In the genomic region with DNA sequence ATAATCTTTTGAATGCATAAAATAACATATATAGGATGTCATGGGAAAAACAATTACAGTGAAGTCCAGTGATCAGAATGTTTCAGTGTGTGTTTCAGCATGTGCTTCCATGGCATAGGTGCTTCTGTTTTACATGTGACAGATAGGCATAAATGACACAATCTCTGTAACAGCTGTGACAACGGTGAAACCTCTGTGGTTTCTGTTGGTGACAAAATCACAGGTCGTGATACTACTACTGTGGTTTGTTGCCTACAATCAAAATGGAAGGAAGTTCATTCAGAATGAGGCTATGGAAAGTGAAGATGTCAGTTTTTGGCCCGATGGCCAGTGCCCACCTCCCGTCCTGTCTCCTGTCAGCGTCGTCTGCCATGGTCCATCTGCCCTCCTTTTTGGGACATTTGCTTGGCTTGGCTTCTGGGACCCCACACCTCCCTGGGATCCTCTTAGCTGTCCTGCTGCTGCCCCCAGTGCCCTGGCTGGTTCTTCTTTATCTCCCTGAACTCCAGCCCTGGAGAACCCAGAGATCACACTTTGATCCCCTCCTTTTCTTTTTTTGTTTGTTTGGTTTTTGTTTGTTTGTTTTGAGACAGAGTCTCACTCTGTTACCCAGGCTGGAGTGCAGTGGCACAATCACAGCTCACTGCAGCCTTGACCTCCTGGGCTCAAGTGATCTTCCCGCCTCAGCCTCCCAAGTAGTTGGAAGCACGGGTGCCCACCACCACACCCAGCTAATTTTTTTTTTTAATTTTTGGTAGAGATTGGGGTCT, we compare ENCODE assay signal across 1 cellular context.
A peak's percentile ranks its signal among the peaks of the same experiment; 100 is the strongest.
TF ChIP-seq lines count a peak whose summit lies in the region.

No MANE protein-coding gene starts in this region.

TF ChIP-seq in HepG2, 621 proteins besides CTCF, POLR2A, EP300 and RAD21 (continued from another document and continues in another):
- TF ChIP-seq, protein P1, sequence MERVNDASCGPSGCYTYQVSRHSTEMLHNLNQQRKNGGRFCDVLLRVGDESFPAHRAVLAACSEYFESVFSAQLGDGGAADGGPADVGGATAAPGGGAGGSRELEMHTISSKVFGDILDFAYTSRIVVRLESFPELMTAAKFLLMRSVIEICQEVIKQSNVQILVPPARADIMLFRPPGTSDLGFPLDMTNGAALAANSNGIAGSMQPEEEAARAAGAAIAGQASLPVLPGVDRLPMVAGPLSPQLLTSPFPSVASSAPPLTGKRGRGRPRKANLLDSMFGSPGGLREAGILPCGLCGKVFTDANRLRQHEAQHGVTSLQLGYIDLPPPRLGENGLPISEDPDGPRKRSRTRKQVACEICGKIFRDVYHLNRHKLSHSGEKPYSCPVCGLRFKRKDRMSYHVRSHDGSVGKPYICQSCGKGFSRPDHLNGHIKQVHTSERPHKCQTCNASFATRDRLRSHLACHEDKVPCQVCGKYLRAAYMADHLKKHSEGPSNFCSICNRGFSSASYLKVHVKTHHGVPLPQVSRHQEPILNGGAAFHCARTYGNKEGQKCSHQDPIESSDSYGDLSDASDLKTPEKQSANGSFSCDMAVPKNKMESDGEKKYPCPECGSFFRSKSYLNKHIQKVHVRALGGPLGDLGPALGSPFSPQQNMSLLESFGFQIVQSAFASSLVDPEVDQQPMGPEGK (CRISPR knock-in tag; IDR thresholded peaks at IDR 0.05): no peak
- TF ChIP-seq RFX5 (IDR thresholded peaks at IDR 0.05; ENCODE audit: low read depth, low read length) (no peak), ZNF766 (CRISPR knock-in tag; IDR thresholded peaks at IDR 0.05; ENCODE audit: borderline replicate concordance) (no peak), HNRNPK (IDR thresholded peaks at IDR 0.05; ENCODE audit: low read depth, low read length, poor library complexity, severe bottlenecking) (no peak), TMF1 (CRISPR knock-in tag; IDR thresholded peaks at IDR 0.05; ENCODE audit: low read depth) (no peak), ZNF703 (CRISPR knock-in tag; IDR thresholded peaks at IDR 0.05; ENCODE audit: borderline replicate concordance) (no peak), ZNF317 (CRISPR knock-in tag; IDR thresholded peaks at IDR 0.05) (no peak), ZNF460 (CRISPR knock-in tag; IDR thresholded peaks at IDR 0.05; ENCODE audit: borderline replicate concordance) (peak; percentile 99), KDM5B (CRISPR knock-in tag; IDR thresholded peaks at IDR 0.05; ENCODE audit: borderline replicate concordance) (no peak), ZFY (CRISPR knock-in tag; IDR thresholded peaks at IDR 0.05) (no peak), TARDBP (CRISPR knock-in tag; IDR thresholded peaks at IDR 0.05) (no peak), ZNF331 (CRISPR knock-in tag; IDR thresholded peaks at IDR 0.05) (no peak), FOXK2 (IDR thresholded peaks at IDR 0.05) (no peak), SKI (IDR thresholded peaks at IDR 0.05; ENCODE audit: partially characterized antibody) (peak; percentile 15), ISX (CRISPR knock-in tag; conservative IDR thresholded peaks at IDR 0.05) (no peak), NFE2L1 (CRISPR knock-in tag; IDR thresholded peaks at IDR 0.05; ENCODE audit: borderline replicate concordance) (no peak), TEAD3 (CRISPR knock-in tag; optimal IDR thresholded peaks at IDR 0.05; ENCODE audit: borderline replicate concordance) (no peak), ELF4 (CRISPR knock-in tag; IDR thresholded peaks at IDR 0.05; ENCODE audit: borderline replicate concordance) (no peak), SOX6 (IDR thresholded peaks at IDR 0.05) (no peak), SOX6 (CRISPR knock-in tag; IDR thresholded peaks at IDR 0.05) (peak; percentile 64), ZNF883 (CRISPR knock-in tag; IDR thresholded peaks at IDR 0.05; ENCODE audit: not compliant biosample characterization) (no peak), SOX5 (CRISPR knock-in tag; IDR thresholded peaks at IDR 0.05; ENCODE audit: borderline replicate concordance) (peak; percentile 13; the same call in 1 of the 2 replicates)
- TF ChIP-seq, protein P2, sequence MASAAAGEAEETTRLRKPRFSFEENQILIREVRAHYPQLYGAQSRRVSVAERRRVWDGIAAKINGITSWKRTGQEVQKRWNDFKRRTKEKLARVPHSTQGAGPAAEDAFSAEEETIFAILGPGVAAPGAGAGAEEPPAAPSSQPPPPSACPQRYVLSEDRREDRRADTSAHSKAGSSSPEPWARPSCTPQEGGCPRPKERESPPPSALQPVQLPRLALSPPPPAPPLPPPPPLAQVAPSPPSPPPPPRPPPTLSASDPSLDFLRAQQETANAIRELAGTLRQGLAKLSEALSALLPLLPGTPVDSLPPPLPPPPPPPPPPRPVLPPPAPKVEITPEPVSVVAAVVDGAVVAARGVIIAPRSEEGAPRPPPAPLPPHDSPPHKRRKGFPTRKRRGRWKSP (CRISPR knock-in tag; IDR thresholded peaks at IDR 0.05): no peak
- TF ChIP-seq, protein P3, sequence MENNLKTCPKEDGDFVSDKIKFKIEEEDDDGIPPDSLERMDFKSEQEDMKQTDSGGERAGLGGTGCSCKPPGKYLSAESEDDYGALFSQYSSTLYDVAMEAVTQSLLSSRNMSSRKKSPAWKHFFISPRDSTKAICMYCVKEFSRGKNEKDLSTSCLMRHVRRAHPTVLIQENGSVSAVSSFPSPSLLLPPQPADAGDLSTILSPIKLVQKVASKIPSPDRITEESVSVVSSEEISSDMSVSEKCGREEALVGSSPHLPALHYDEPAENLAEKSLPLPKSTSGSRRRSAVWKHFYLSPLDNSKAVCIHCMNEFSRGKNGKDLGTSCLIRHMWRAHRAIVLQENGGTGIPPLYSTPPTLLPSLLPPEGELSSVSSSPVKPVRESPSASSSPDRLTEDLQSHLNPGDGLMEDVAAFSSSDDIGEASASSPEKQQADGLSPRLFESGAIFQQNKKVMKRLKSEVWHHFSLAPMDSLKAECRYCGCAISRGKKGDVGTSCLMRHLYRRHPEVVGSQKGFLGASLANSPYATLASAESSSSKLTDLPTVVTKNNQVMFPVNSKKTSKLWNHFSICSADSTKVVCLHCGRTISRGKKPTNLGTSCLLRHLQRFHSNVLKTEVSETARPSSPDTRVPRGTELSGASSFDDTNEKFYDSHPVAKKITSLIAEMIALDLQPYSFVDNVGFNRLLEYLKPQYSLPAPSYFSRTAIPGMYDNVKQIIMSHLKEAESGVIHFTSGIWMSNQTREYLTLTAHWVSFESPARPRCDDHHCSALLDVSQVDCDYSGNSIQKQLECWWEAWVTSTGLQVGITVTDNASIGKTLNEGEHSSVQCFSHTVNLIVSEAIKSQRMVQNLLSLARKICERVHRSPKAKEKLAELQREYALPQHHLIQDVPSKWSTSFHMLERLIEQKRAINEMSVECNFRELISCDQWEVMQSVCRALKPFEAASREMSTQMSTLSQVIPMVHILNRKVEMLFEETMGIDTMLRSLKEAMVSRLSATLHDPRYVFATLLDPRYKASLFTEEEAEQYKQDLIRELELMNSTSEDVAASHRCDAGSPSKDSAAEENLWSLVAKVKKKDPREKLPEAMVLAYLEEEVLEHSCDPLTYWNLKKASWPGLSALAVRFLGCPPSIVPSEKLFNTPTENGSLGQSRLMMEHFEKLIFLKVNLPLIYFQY (CRISPR knock-in tag; IDR thresholded peaks at IDR 0.05; ENCODE audit: borderline replicate concordance): no peak
- TF ChIP-seq, protein P4, sequence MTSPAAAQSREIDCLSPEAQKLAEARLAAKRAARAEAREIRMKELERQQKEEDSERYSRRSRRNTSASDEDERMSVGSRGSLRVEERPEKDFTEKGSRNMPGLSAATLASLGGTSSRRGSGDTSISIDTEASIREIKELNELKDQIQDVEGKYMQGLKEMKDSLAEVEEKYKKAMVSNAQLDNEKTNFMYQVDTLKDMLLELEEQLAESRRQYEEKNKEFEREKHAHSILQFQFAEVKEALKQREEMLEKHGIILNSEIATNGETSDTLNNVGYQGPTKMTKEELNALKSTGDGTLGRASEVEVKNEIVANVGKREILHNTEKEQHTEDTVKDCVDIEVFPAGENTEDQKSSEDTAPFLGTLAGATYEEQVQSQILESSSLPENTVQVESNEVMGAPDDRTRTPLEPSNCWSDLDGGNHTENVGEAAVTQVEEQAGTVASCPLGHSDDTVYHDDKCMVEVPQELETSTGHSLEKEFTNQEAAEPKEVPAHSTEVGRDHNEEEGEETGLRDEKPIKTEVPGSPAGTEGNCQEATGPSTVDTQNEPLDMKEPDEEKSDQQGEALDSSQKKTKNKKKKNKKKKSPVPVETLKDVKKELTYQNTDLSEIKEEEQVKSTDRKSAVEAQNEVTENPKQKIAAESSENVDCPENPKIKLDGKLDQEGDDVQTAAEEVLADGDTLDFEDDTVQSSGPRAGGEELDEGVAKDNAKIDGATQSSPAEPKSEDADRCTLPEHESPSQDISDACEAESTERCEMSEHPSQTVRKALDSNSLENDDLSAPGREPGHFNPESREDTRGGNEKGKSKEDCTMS (CRISPR knock-in tag; conservative IDR thresholded peaks at IDR 0.05): no peak
- TF ChIP-seq, protein P5, sequence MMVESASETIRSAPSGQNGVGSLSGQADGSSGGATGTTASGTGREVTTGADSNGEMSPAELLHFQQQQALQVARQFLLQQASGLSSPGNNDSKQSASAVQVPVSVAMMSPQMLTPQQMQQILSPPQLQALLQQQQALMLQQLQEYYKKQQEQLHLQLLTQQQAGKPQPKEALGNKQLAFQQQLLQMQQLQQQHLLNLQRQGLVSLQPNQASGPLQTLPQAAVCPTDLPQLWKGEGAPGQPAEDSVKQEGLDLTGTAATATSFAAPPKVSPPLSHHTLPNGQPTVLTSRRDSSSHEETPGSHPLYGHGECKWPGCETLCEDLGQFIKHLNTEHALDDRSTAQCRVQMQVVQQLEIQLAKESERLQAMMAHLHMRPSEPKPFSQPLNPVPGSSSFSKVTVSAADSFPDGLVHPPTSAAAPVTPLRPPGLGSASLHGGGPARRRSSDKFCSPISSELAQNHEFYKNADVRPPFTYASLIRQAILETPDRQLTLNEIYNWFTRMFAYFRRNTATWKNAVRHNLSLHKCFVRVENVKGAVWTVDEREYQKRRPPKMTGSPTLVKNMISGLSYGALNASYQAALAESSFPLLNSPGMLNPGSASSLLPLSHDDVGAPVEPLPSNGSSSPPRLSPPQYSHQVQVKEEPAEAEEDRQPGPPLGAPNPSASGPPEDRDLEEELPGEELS (CRISPR knock-in tag; IDR thresholded peaks at IDR 0.05): 0 out of 2 replicates have a peak, but pooled peaks have one; percentile 30
- TF ChIP-seq, protein P6, sequence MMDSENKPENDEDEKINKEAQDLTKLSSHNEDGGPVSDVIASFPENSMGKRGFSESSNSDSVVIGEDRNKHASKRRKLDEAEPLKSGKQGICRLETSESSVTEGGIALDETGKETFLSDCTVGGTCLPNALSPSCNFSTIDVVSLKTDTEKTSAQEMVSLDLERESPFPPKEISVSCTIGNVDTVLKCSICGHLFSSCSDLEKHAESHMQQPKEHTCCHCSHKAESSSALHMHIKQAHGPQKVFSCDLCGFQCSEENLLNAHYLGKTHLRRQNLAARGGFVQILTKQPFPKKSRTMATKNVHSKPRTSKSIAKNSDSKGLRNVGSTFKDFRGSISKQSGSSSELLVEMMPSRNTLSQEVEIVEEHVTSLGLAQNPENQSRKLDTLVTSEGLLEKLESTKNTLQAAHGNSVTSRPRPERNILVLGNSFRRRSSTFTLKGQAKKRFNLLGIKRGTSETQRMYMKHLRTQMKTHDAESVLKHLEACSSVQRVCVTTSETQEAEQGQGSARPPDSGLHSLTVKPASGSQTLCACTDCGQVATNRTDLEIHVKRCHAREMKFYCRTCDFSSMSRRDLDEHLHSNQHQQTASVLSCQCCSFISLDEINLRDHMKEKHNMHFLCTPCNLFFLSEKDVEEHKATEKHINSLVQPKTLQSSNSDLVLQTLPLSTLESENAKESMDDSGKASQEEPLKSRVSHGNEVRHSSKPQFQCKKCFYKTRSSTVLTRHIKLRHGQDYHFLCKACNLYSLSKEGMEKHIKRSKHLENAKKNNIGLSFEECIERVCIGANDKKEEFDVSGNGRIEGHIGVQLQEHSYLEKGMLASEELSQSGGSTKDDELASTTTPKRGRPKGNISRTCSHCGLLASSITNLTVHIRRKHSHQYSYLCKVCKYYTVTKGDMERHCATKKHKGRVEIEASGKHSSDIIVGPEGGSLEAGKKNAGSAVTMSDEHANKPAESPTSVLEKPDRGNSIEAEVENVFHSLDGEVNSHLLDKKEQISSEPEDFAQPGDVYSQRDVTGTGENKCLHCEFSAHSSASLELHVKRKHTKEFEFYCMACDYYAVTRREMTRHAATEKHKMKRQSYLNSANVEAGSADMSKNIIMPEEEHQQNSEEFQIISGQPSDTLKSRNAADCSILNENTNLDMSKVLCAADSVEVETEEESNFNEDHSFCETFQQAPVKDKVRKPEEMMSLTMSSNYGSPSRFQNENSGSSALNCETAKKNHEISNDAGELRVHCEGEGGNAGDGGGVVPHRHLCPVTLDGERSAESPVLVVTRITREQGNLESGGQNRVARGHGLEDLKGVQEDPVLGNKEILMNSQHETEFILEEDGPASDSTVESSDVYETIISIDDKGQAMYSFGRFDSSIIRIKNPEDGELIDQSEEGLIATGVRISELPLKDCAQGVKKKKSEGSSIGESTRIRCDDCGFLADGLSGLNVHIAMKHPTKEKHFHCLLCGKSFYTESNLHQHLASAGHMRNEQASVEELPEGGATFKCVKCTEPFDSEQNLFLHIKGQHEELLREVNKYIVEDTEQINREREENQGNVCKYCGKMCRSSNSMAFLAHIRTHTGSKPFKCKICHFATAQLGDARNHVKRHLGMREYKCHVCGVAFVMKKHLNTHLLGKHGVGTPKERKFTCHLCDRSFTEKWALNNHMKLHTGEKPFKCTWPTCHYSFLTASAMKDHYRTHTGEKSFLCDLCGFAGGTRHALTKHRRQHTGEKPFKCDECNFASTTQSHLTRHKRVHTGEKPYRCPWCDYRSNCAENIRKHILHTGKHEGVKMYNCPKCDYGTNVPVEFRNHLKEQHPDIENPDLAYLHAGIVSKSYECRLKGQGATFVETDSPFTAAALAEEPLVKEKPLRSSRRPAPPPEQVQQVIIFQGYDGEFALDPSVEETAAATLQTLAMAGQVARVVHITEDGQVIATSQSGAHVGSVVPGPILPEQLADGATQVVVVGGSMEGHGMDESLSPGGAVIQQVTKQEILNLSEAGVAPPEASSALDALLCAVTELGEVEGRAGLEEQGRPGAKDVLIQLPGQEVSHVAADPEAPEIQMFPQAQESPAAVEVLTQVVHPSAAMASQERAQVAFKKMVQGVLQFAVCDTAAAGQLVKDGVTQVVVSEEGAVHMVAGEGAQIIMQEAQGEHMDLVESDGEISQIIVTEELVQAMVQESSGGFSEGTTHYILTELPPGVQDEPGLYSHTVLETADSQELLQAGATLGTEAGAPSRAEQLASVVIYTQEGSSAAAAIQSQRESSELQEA (CRISPR knock-in tag; IDR thresholded peaks at IDR 0.05; ENCODE audit: not compliant biosample characterization): peak; percentile 38
- TF ChIP-seq, protein P7, sequence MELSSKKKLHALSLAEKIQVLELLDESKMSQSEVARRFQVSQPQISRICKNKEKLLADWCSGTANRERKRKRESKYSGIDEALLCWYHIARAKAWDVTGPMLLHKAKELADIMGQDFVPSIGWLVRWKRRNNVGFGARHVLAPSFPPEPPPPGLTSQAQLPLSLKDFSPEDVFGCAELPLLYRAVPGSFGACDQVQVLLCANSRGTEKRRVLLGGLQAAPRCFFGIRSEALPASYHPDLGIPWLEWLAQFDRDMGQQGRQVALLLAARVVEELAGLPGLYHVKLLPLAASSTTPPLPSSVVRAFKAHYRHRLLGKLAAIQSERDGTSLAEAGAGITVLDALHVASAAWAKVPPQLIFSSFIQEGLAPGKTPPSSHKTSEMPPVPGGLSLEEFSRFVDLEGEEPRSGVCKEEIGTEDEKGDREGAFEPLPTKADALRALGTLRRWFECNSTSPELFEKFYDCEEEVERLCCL (CRISPR knock-in tag; IDR thresholded peaks at IDR 0.05; ENCODE audit: borderline replicate concordance): no peak
